Comparison of ENCODE assay signal across 29 cellular contexts in the genomic region with DNA sequence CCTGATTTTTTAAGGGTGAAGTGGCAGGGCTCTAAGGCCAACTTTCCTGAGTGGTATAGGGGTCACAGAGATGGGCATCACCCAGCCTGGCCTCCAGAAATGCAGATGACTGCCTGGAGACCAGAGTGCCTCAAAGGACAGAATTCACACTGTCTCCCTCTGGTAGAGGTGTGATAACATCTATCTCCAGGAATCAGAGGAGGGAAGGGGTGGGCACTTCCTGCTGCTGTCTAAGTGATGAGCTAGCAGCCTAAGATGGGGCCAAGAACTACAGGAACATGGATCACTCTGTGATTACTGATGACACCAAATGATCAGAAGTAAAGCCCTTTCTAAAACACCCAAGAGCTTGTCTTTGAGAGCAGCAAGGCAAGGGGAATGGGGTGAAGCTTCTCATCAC.
A peak's percentile ranks its signal among the peaks of the same experiment; 100 is the strongest.
DNase-seq lines count a peak whose midpoint lies in the region; ATAC-seq and TF ChIP-seq lines count a peak whose summit lies in the region.
"Had no signal": no experiment of that assay in that cellular context is flagged by ENCODE, and none has a peak within 500 bp of the region (broad histone marks: within the 10 kb centered on the region; RNA-seq: fewer than 3 reads in every experiment).

No MANE protein-coding gene starts in this region.

- DNase-seq in cardiac muscle cell (ENCODE audit: low read depth in 1 of 2, low spot score in 1 of 2) (no peak), Right ventricle myocardium superior (no peak), NCI-H2227 (lab: John Stamatoyannopoulos, UW; ENCODE audit: unreplicated experiment) (peak; percentile 44), endodermal cell (no peak), anterior cingulate cortex (lab: John Stamatoyannopoulos, UW) (no peak)
- DNase-seq in stimulated activated effector memory CD8-positive, alpha-beta T cell treated with anti-CD3 and anti-CD28 coated beads, Interleukin-12 subunit alpha, Interleukin-12 subunit beta, amount 100 ng/mL, for 72 hours (ENCODE audit: low spot score in 2 of 2) = no peak
- no peak for DNase-seq in activated CD4-positive, alpha-beta T cell treated with anti-CD3 and anti-CD28 coated beads, Interleukin-2, amount 50 U/mL, for 48 hours
- DNase-seq: CD4-positive, alpha-beta T cell; DMS 273 treated with DMSO at 0.1 percent for 48 hours; DMS79; EL; GDM1; GOT3; HFFc6; Kasumi-1; NCI-H1092 treated with DMSO at 0.1 percent for 48 hours; NCI-H1436; NCI-H187; NCI-H2081 treated with DMSO at 0.1 percent for 48 hours; NCI-H2171; NCI-H524; NCI-H774; PC-3; SJCRH30 had no signal

- H3K36me3 ChIP-seq in cardiac muscle cell = peaks cover 18% of the 10 kb centered on the region
- H3K36me3 ChIP-seq in endodermal cell (ENCODE audit: control insufficient read depth, insufficient read depth, low read length) = peaks cover 6% of the 10 kb centered on the region
- H3K36me3 ChIP-seq: BLaER1, SJCRH30 had no signal

- ATAC-seq in Right ventricle myocardium superior (ENCODE audit: poor library complexity) (no peak), HG03175 (IDR thresholded peaks at IDR 0.05; ENCODE audit: unreplicated experiment) (no peak)
- ATAC-seq in stimulated activated effector memory CD8-positive, alpha-beta T cell treated with anti-CD3 and anti-CD28 coated beads, Interleukin-12 subunit alpha, Interleukin-12 subunit beta, amount 100 ng/mL, for 72 hours = peak; percentile 14
- ATAC-seq: GM12878, PC-3 had no signal

- no peak overlapping the region for H3K9ac ChIP-seq in endodermal cell (ENCODE audit: extremely low read depth, low read length, poor library complexity, severe bottlenecking)
- H3K9ac ChIP-seq: BLaER1 had no signal

- no peaks in the 10 kb centered on the region for H3K27me3 Mint-ChIP-seq in endodermal cell (ENCODE audit: insufficient read depth)
- H3K27me3 Mint-ChIP-seq: CD4-positive, alpha-beta T cell had no signal

- no peak overlapping the region for H3K4me3 Mint-ChIP-seq in endodermal cell
- H3K4me3 Mint-ChIP-seq in stimulated activated effector memory CD8-positive, alpha-beta T cell treated with anti-CD3 and anti-CD28 coated beads, Interleukin-12 subunit alpha, Interleukin-12 subunit beta, amount 100 ng/mL, for 72 hours = no peak overlapping the region
- H3K4me3 Mint-ChIP-seq: CD4-positive, alpha-beta T cell; HFFc6 had no signal

- TF ChIP-seq CTCF in cardiac muscle cell (IDR thresholded peaks at IDR 0.05; ENCODE audit: low read depth, low read length) = no peak
- TF ChIP-seq CTCF in endodermal cell (conservative IDR thresholded peaks at IDR 0.05) = no peak

- H3K27ac ChIP-seq in cardiac muscle cell = peak overlapping the region; percentile 24
- no peak overlapping the region for H3K27ac ChIP-seq in endodermal cell (ENCODE audit: low read depth, low read length)
- H3K27ac ChIP-seq: BLaER1, SJCRH30 had no signal

- H3K4me1 ChIP-seq in cardiac muscle cell (ENCODE audit: low read depth) = peaks cover 13% of the 10 kb centered on the region
- peaks cover 17% of the 10 kb centered on the region for H3K4me1 ChIP-seq in endodermal cell (ENCODE audit: control insufficient read depth, insufficient read depth, low read length)
- H3K4me1 ChIP-seq: BLaER1, HAP-1, SJCRH30 had no signal

- H3K27me3 ChIP-seq in cardiac muscle cell = no peaks in the 10 kb centered on the region
- no peaks in the 10 kb centered on the region for H3K27me3 ChIP-seq in endodermal cell (ENCODE audit: control insufficient read depth, insufficient read depth, low read length, poor library complexity, severe bottlenecking)
- H3K27me3 ChIP-seq: BLaER1, SJCRH30 had no signal

- H3K27ac Mint-ChIP-seq in endodermal cell = peak overlapping the region; percentile 54
- H3K27ac Mint-ChIP-seq in stimulated activated effector memory CD8-positive, alpha-beta T cell treated with anti-CD3 and anti-CD28 coated beads, Interleukin-12 subunit alpha, Interleukin-12 subunit beta, amount 100 ng/mL, for 72 hours = peak overlapping the region; percentile 74
- H3K27ac Mint-ChIP-seq: CD4-positive, alpha-beta T cell; HFFc6 had no signal

- peaks cover 48% of the 10 kb centered on the region for H3K4me1 Mint-ChIP-seq in endodermal cell
- H3K4me1 Mint-ChIP-seq in stimulated activated effector memory CD8-positive, alpha-beta T cell treated with anti-CD3 and anti-CD28 coated beads, Interleukin-12 subunit alpha, Interleukin-12 subunit beta, amount 100 ng/mL, for 72 hours = peaks cover 39% of the 10 kb centered on the region

- intact Hi-C loops in Right ventricle myocardium superior (cut with DNase I) = no loop called here

- peaks cover 7% of the 10 kb centered on the region for H3K36me3 Mint-ChIP-seq in endodermal cell (ENCODE audit: low read depth)
- H3K36me3 Mint-ChIP-seq in stimulated activated effector memory CD8-positive, alpha-beta T cell treated with anti-CD3 and anti-CD28 coated beads, Interleukin-12 subunit alpha, Interleukin-12 subunit beta, amount 100 ng/mL, for 72 hours = no peaks in the 10 kb centered on the region

- no peak overlapping the region for H3K4me3 ChIP-seq in cardiac muscle cell
- no peak overlapping the region for H3K4me3 ChIP-seq in endodermal cell (ENCODE audit: low read length)
- H3K4me3 ChIP-seq: BLaER1, GM12878, HAP-1, K562, SJCRH30 had no signal

- H3K9me3 Mint-ChIP-seq in endodermal cell = no peaks in the 10 kb centered on the region
- no peaks in the 10 kb centered on the region for H3K9me3 Mint-ChIP-seq in stimulated activated effector memory CD8-positive, alpha-beta T cell treated with anti-CD3 and anti-CD28 coated beads, Interleukin-12 subunit alpha, Interleukin-12 subunit beta, amount 100 ng/mL, for 72 hours
- H3K9me3 Mint-ChIP-seq: CD4-positive, alpha-beta T cell; HFFc6 had no signal

- no peaks in the 10 kb centered on the region for H3K9me3 ChIP-seq in cardiac muscle cell (ENCODE audit: low read depth)
- no peaks in the 10 kb centered on the region for H3K9me3 ChIP-seq in endodermal cell (ENCODE audit: control insufficient read depth, low read length)
- H3K9me3 ChIP-seq: BLaER1, HAP-1, SJCRH30 had no signal
